ENCODE assay signal across 8 cellular contexts in genomic region chr11:65261591-65262380, GRCh38. TPM values are rescaled to one million over a fixed set of nuclear protein-coding genes. Genes with fewer than 3 reads are reported as not detected.
DNase-seq lines count a peak whose midpoint lies in the region; ATAC-seq and TF ChIP-seq lines count a peak whose summit lies in the region.

A gene with protein sequence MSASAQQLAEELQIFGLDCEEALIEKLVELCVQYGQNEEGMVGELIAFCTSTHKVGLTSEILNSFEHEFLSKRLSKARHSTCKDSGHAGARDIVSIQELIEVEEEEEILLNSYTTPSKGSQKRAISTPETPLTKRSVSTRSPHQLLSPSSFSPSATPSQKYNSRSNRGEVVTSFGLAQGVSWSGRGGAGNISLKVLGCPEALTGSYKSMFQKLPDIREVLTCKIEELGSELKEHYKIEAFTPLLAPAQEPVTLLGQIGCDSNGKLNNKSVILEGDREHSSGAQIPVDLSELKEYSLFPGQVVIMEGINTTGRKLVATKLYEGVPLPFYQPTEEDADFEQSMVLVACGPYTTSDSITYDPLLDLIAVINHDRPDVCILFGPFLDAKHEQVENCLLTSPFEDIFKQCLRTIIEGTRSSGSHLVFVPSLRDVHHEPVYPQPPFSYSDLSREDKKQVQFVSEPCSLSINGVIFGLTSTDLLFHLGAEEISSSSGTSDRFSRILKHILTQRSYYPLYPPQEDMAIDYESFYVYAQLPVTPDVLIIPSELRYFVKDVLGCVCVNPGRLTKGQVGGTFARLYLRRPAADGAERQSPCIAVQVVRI (plus strand): TSS chr11:65261962. CDS start chr11:65262293, 331 bp downstream.

- H3K4me1 Mint-ChIP-seq in stimulated activated naive CD8-positive, alpha-beta T cell treated with anti-CD3 and anti-CD28 coated beads, Interleukin-15, amount 100 ng/mL, for 72 hours = peaks cover 61% of the 10 kb centered on the region

- peak within 1 kb of the TSS; percentile 100 for H3K4me2 ChIP-seq in MM.1S (ENCODE audit: low read depth, low read length)
- H3K4me2 ChIP-seq in neural cell (ENCODE audit: low read length) = peak within 1 kb of the TSS; percentile 99

- H3K27ac Mint-ChIP-seq in stimulated activated naive CD8-positive, alpha-beta T cell treated with anti-CD3 and anti-CD28 coated beads, Interleukin-15, amount 100 ng/mL, for 72 hours = peak within 1 kb of the TSS; percentile 55 to 95

- ATAC-seq in stimulated activated naive CD8-positive, alpha-beta T cell treated with anti-CD3 and anti-CD28 coated beads, Interleukin-15, amount 100 ng/mL, for 72 hours = peak; percentile 94

- H2AFZ ChIP-seq in MM.1S (ENCODE audit: low read length) (peak within 1 kb of the TSS; percentile 97), neural cell (ENCODE audit: low read depth, low read length) (peak within 1 kb of the TSS; percentile 97)

- TF ChIP-seq EP300 in neural cell (conservative IDR thresholded peaks at IDR 0.05; ENCODE audit: poor library complexity, severe bottlenecking) = no peak

- no peaks in the 10 kb centered on the region for H3K4me1 ChIP-seq in ES-I3 (ENCODE audit: insufficient read depth, low read length)
- H3K4me1 ChIP-seq in HAP-1 = peaks cover 8% of the 10 kb centered on the region
- H3K4me1 ChIP-seq in MM.1S (ENCODE audit: low read length) = no peaks in the 10 kb centered on the region

- in situ Hi-C loops in HAP-1 (cut with MboI; ENCODE audit: low sequenced_read_pairs) = no loop called here

- H3K9me3 Mint-ChIP-seq in stimulated activated naive CD8-positive, alpha-beta T cell treated with anti-CD3 and anti-CD28 coated beads, Interleukin-15, amount 100 ng/mL, for 72 hours = no peaks in the 10 kb centered on the region

- H3K9me3 ChIP-seq in ES-I3 (ENCODE audit: control insufficient read depth, insufficient read depth, low read length) (no peaks in the 10 kb centered on the region), HAP-1 (no peaks in the 10 kb centered on the region; the same call in 1 of the 2 replicates), MM.1S (replicated peaks; ENCODE audit: insufficient read depth, low read length) (no peaks in the 10 kb centered on the region), neural cell (ENCODE audit: low read length) (no peaks in the 10 kb centered on the region)

- H3K27ac ChIP-seq in MM.1S (ENCODE audit: low read length) (peak within 1 kb of the TSS; percentile 83), neural cell (ENCODE audit: low read length) (peak within 1 kb of the TSS; percentile 61)

- H3K9me2 ChIP-seq in MM.1S (replicated peaks; ENCODE audit: insufficient read depth, low read length) (no peaks in the 10 kb centered on the region), neural cell (ENCODE audit: insufficient read depth, low read length) (no peaks in the 10 kb centered on the region)

- no peak for TF ChIP-seq CTCF in MM.1S (IDR thresholded peaks at IDR 0.05; ENCODE audit: low read length)
- TF ChIP-seq CTCF in neural cell (IDR thresholded peaks at IDR 0.05; ENCODE audit: poor library complexity, severe bottlenecking) = no peak

- H3K4me3 ChIP-seq in HAP-1 (peak within 1 kb of the TSS; percentile 60), MM.1S (ENCODE audit: low read length) (peak within 1 kb of the TSS; percentile 96), neural cell (ENCODE audit: low read length) (peak within 1 kb of the TSS; percentile 74)

- peaks cover 6% of the 10 kb centered on the region; the same call in 1 of the 2 replicates for H3F3A ChIP-seq in MM.1S (ENCODE audit: insufficient read depth, low read length)
- H3F3A ChIP-seq in neural cell (ENCODE audit: insufficient read depth, low read length, poor library complexity, severe bottlenecking) = no peaks in the 10 kb centered on the region

- TF ChIP-seq RAD21 in neural cell (conservative IDR thresholded peaks at IDR 0.05) = no peak

- H3K79me2 ChIP-seq in MM.1S (ENCODE audit: low read length) (peaks cover 48% of the 10 kb centered on the region), neural cell (replicated peaks; ENCODE audit: insufficient read depth, low read length) (peaks cover 10% of the 10 kb centered on the region)

- H3K27me3 ChIP-seq in HAP-1 (ENCODE audit: low read depth) (no peaks in the 10 kb centered on the region), MM.1S (replicated peaks; ENCODE audit: insufficient read depth, low read length) (no peaks in the 10 kb centered on the region), neural cell (ENCODE audit: insufficient read depth, low read depth, low read length) (no peaks in the 10 kb centered on the region)

- H3K4me3 Mint-ChIP-seq in stimulated activated naive CD8-positive, alpha-beta T cell treated with anti-CD3 and anti-CD28 coated beads, Interleukin-15, amount 100 ng/mL, for 72 hours = peak within 1 kb of the TSS; percentile 74 to 82

- H3K27me3 Mint-ChIP-seq in stimulated activated naive CD8-positive, alpha-beta T cell treated with anti-CD3 and anti-CD28 coated beads, Interleukin-15, amount 100 ng/mL, for 72 hours = no peaks in the 10 kb centered on the region

- peak; percentile 96 for DNase-seq in HAP-1 (ENCODE audit: low spot score in 2 of 2)
- DNase-seq in MM.1S = peak; percentile 98
- DNase-seq in SHP77 treated with DMSO at 0.1 percent for 48 hours (lab: John Stamatoyannopoulos, UW) = peak; percentile 84
- peak; percentile 98 for DNase-seq in activated effector memory CD4-positive, alpha-beta T cell treated with anti-CD3 and anti-CD28 coated beads, Interleukin-2, amount 50 U/mL, for 16 hours
- peak; percentile 93 for DNase-seq in fibroblast of the conjunctiva (ENCODE audit: low read depth)
- DNase-seq in stimulated activated naive CD8-positive, alpha-beta T cell treated with anti-CD3 and anti-CD28 coated beads, Interleukin-15, amount 100 ng/mL, for 72 hours = peak; percentile 96 to 98

- H3K9ac ChIP-seq in ES-I3 (ENCODE audit: low read depth, low read length) (peak within 1 kb of the TSS; percentile 88), MM.1S (ENCODE audit: low read length) (peak within 1 kb of the TSS; percentile 97), neural cell (ENCODE audit: low read length) (peak within 1 kb of the TSS; percentile 70)

- H4K20me1 ChIP-seq in MM.1S (ENCODE audit: insufficient read depth, low read length) (no peaks in the 10 kb centered on the region), neural cell (ENCODE audit: insufficient read depth) (no peaks in the 10 kb centered on the region)

- H3K36me3 ChIP-seq in ES-I3 (ENCODE audit: insufficient read depth, low read length) (no peaks in the 10 kb centered on the region), HAP-1 (replicated peaks) (peaks cover 17% of the 10 kb centered on the region), MM.1S (replicated peaks; ENCODE audit: insufficient read depth, low read length) (0 out of 2 replicates have a peak, but pooled peaks cover 3% of the 10 kb centered on the region), neural cell (ENCODE audit: insufficient read depth, low read length) (no peaks in the 10 kb centered on the region)

TF ChIP-seq in neural cell, 6 proteins besides CTCF, POLR2A, EP300 and RAD21:
- TF ChIP-seq, protein P1, sequence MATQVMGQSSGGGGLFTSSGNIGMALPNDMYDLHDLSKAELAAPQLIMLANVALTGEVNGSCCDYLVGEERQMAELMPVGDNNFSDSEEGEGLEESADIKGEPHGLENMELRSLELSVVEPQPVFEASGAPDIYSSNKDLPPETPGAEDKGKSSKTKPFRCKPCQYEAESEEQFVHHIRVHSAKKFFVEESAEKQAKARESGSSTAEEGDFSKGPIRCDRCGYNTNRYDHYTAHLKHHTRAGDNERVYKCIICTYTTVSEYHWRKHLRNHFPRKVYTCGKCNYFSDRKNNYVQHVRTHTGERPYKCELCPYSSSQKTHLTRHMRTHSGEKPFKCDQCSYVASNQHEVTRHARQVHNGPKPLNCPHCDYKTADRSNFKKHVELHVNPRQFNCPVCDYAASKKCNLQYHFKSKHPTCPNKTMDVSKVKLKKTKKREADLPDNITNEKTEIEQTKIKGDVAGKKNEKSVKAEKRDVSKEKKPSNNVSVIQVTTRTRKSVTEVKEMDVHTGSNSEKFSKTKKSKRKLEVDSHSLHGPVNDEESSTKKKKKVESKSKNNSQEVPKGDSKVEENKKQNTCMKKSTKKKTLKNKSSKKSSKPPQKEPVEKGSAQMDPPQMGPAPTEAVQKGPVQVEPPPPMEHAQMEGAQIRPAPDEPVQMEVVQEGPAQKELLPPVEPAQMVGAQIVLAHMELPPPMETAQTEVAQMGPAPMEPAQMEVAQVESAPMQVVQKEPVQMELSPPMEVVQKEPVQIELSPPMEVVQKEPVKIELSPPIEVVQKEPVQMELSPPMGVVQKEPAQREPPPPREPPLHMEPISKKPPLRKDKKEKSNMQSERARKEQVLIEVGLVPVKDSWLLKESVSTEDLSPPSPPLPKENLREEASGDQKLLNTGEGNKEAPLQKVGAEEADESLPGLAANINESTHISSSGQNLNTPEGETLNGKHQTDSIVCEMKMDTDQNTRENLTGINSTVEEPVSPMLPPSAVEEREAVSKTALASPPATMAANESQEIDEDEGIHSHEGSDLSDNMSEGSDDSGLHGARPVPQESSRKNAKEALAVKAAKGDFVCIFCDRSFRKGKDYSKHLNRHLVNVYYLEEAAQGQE (IDR thresholded peaks at IDR 0.05; ENCODE audit: borderline replicate concordance) = peak; percentile 34
- TF ChIP-seq MXI1 (conservative IDR thresholded peaks at IDR 0.05; ENCODE audit: poor library complexity, severe bottlenecking) (peak; percentile 80), SMC3 (conservative IDR thresholded peaks at IDR 0.05; ENCODE audit: poor library complexity) (peak; percentile 23), EZH2 (IDR thresholded peaks at IDR 0.05; ENCODE audit: borderline replicate concordance, insufficient read depth, low read length, poor library complexity, severe bottlenecking) (no peak), POLR2AphosphoS5 (IDR thresholded peaks at IDR 0.05) (peak; percentile 90), TAF1 (IDR thresholded peaks at IDR 0.05; ENCODE audit: low read depth) (peak; percentile 79)
TF ChIP-seq in neural cell: peak in this region for 5.

RNA-seq across cellular contexts. Expression of the gene that starts here (rescaled TPM):
- polyA plus RNA-seq in neural cell = 4.3 and 7.2 TPM in 2 replicates
- polyA minus RNA-seq in neural cell = 1.2 and 5.4 TPM in 2 replicates

Comparison
In these comparisons a context has a peak if more than half of its experiments do, and no peak if none do; other contexts are left out.
1. Peak in every context shown above with its lines: DNase-seq, ATAC-seq, H3K4me3 ChIP-seq and H3K27ac ChIP-seq.